Comparison of ENCODE assay signal across 17 cellular contexts in genomic region chr10:76150886-76151288, GRCh38.
DNase-seq lines count a peak whose midpoint lies in the region; ATAC-seq and TF ChIP-seq lines count a peak whose summit lies in the region.
"Had no signal": no experiment of that assay in that cellular context is flagged by ENCODE, and none has a peak within 500 bp of the region (broad histone marks: within the 10 kb centered on the region; RNA-seq: fewer than 3 reads in every experiment).

No MANE protein-coding gene starts in this region.

- H3K27ac ChIP-seq in upper lobe of right lung: peak overlapping the region; percentile 71
- H3K27ac ChIP-seq: tibial nerve had no signal

- no peaks in the 10 kb centered on the region for H3K27me3 ChIP-seq in upper lobe of right lung
- H3K27me3 ChIP-seq: tibial nerve had no signal

- H3K27me3 Mint-ChIP-seq in nephron progenitor cell (ENCODE audit: low read depth, poor library complexity): no peaks in the 10 kb centered on the region

- ATAC-seq in left cardiac atrium (peak; percentile 40 to 41), left ventricle myocardium superior (no peak), upper lobe of right lung (peak; percentile 48), GM18858 (IDR thresholded peaks at IDR 0.05; ENCODE audit: unreplicated experiment) (no peak), GM19328 (IDR thresholded peaks at IDR 0.05; ENCODE audit: unreplicated experiment) (no peak)
- ATAC-seq: activated CD4-positive, alpha-beta T cell treated with anti-CD3 and anti-CD28 coated beads for 36 hours; GM12878 had no signal

- peaks cover 88% of the 10 kb centered on the region for H3K9me3 Mint-ChIP-seq in nephron progenitor cell

- TF ChIP-seq CTCF in epithelial cell of proximal tubule (conservative IDR thresholded peaks at IDR 0.05; ENCODE audit: low read depth, low read length) (no peak), nephron progenitor cell (IDR thresholded peaks at IDR 0.05) (no peak), upper lobe of right lung (IDR thresholded peaks at IDR 0.05) (no peak)

- no peak overlapping the region for H3K4me3 Mint-ChIP-seq in nephron progenitor cell
- H3K4me3 Mint-ChIP-seq: activated CD4-positive, alpha-beta T cell treated with anti-CD3 and anti-CD28 coated beads for 36 hours had no signal

- H3K36me3 Mint-ChIP-seq in nephron progenitor cell (ENCODE audit: low read depth): peaks cover 50% of the 10 kb centered on the region

- no peaks in the 10 kb centered on the region for H3K36me3 ChIP-seq in upper lobe of right lung
- H3K36me3 ChIP-seq: tibial nerve had no signal

- H3K4me1 Mint-ChIP-seq in nephron progenitor cell: peaks cover 38% of the 10 kb centered on the region
- H3K4me1 Mint-ChIP-seq: activated CD4-positive, alpha-beta T cell treated with anti-CD3 and anti-CD28 coated beads for 36 hours had no signal

- peak overlapping the region; percentile 12 for H3K4me3 ChIP-seq in epithelial cell of proximal tubule (ENCODE audit: low read depth, low read length)
- no peak overlapping the region for H3K4me3 ChIP-seq in upper lobe of right lung
- H3K4me3 ChIP-seq: GM12878, tibial nerve had no signal

- intact Hi-C loops in left cardiac atrium (cut with DNase I) (no loop called here), left ventricle myocardium superior (cut with micrococcal nuclease) (no loop called here), upper lobe of right lung (cut with DNase I) (no loop called here)

- peak overlapping the region; percentile 99 for H3K27ac Mint-ChIP-seq in nephron progenitor cell
- H3K27ac Mint-ChIP-seq: activated CD4-positive, alpha-beta T cell treated with anti-CD3 and anti-CD28 coated beads for 36 hours had no signal

- DNase-seq in left cardiac atrium: no peak
- DNase-seq in left ventricle myocardium superior: no peak
- no peak for DNase-seq in epithelial cell of proximal tubule (ENCODE audit: low read depth)
- peak; percentile 6 for DNase-seq in nephron progenitor cell
- no peak for DNase-seq in upper lobe of right lung
- DNase-seq in AG20443 (ENCODE audit: low spot score): no peak
- DNase-seq: activated CD4-positive, alpha-beta T cell treated with anti-CD3 and anti-CD28 coated beads for 36 hours; activated naive CD4-positive, alpha-beta T cell; aorta; KG1; NCI-H1092 treated with DMSO at 0.1 percent for 48 hours; stimulated activated CD4-positive, alpha-beta T cell treated with anti-CD3 and anti-CD28 coated beads, Interleukin-4, amount 100 ng/mL, for 4 hours; T1000 had no signal

- H3K9me3 ChIP-seq in upper lobe of right lung: no peaks in the 10 kb centered on the region

- no peaks in the 10 kb centered on the region for H3K4me1 ChIP-seq in upper lobe of right lung

Comparison
In these comparisons a context has a peak if more than half of its experiments do, and no peak if none do; other contexts are left out.
1. ATAC-seq: peak in left cardiac atrium (2 of 2) and upper lobe of right lung (single experiment); none in left ventricle myocardium superior (single experiment), GM18858 (single experiment) and GM19328 (single experiment).